In genomic region chr11:85697747-85698146, GRCh38 we compare ENCODE assay signal across 22 cellular contexts. TPM values are rescaled to one million over a fixed set of nuclear protein-coding genes. Genes with fewer than 3 reads are reported as not detected.
DNase-seq lines count a peak whose midpoint lies in the region; ATAC-seq and TF ChIP-seq lines count a peak whose summit lies in the region.
"Had no signal": no experiment of that assay in that cellular context is flagged by ENCODE, and none has a peak within 500 bp of the region (broad histone marks: within the 10 kb centered on the region; RNA-seq: fewer than 3 reads in every experiment).

No MANE protein-coding gene starts in this region.

- TF ChIP-seq POLR2A in transverse colon (IDR thresholded peaks at IDR 0.05), result no peak

- H3K4me2 ChIP-seq in PC-3 (ENCODE audit: low read length), result peak overlapping the region; percentile 20
- H3K4me2 ChIP-seq: BLaER1 had no signal

- no peaks in the 10 kb centered on the region for H4K20me1 ChIP-seq in PC-3 (ENCODE audit: low read length)
- H4K20me1 ChIP-seq: BLaER1 had no signal

- H3K27me3 Mint-ChIP-seq in activated CD4-positive, alpha-beta T cell treated with anti-CD3 and anti-CD28 coated beads, Interleukin-2, amount 10 ng/mL, durations not matched to agents 24 days and 14 days, result no peaks in the 10 kb centered on the region
- no peaks in the 10 kb centered on the region for H3K27me3 Mint-ChIP-seq in activated CD4-positive, alpha-beta T cell treated with anti-CD3 and anti-CD28 coated beads, Interleukin-2, amount 10 ng/mL, durations not matched to agents 7 days and 5 days
- H3K27me3 Mint-ChIP-seq: IgD-negative memory B cell had no signal

- H3K4me3 Mint-ChIP-seq in activated CD4-positive, alpha-beta T cell treated with anti-CD3 and anti-CD28 coated beads, Interleukin-2, amount 10 ng/mL, durations not matched to agents 24 days and 14 days, result no peak overlapping the region
- no peak overlapping the region for H3K4me3 Mint-ChIP-seq in activated CD4-positive, alpha-beta T cell treated with anti-CD3 and anti-CD28 coated beads, Interleukin-2, amount 10 ng/mL, durations not matched to agents 7 days and 5 days
- H3K4me3 Mint-ChIP-seq: CD8-positive, alpha-beta T cell; IgD-negative memory B cell had no signal

- peaks cover 32% of the 10 kb centered on the region for H3K4me1 Mint-ChIP-seq in activated CD4-positive, alpha-beta T cell treated with anti-CD3 and anti-CD28 coated beads, Interleukin-2, amount 10 ng/mL, durations not matched to agents 24 days and 14 days
- H3K4me1 Mint-ChIP-seq in activated CD4-positive, alpha-beta T cell treated with anti-CD3 and anti-CD28 coated beads, Interleukin-2, amount 10 ng/mL, durations not matched to agents 7 days and 5 days, result peaks cover 54% of the 10 kb centered on the region

- H3K79me2 ChIP-seq in PC-3 (ENCODE audit: low read length), result no peaks in the 10 kb centered on the region

- DNase-seq in activated CD4-positive, alpha-beta T cell treated with anti-CD3 and anti-CD28 coated beads, Interleukin-2, amount 10 ng/mL, durations not matched to agents 24 days and 14 days, result peak; percentile 34
- DNase-seq in activated CD4-positive, alpha-beta T cell treated with anti-CD3 and anti-CD28 coated beads, Interleukin-2, amount 10 ng/mL, durations not matched to agents 7 days and 5 days, result no peak
- DNase-seq in PC-3 (no peak), foreskin keratinocyte (no peak), transverse colon (no peak)
- DNase-seq: CD8-positive, alpha-beta T cell; DMS79 treated with DMSO at 0.1 percent for 48 hours; HCEC 1CT; Kasumi-1; MM.1S; NCI-H1417 treated with DMSO at 0.1 percent for 48 hours; NCI-H1930; NCI-H2171; NCI-H748 treated with DMSO at 0.1 percent for 48 hours had no signal

- TF ChIP-seq EP300 in transverse colon (IDR thresholded peaks at IDR 0.05; ENCODE audit: low read depth), result no peak

- H3K36me3 Mint-ChIP-seq in activated CD4-positive, alpha-beta T cell treated with anti-CD3 and anti-CD28 coated beads, Interleukin-2, amount 10 ng/mL, durations not matched to agents 24 days and 14 days (ENCODE audit: low read depth), result peaks cover 60% of the 10 kb centered on the region
- peaks cover 54% of the 10 kb centered on the region for H3K36me3 Mint-ChIP-seq in activated CD4-positive, alpha-beta T cell treated with anti-CD3 and anti-CD28 coated beads, Interleukin-2, amount 10 ng/mL, durations not matched to agents 7 days and 5 days (ENCODE audit: low read depth)
- H3K36me3 Mint-ChIP-seq: IgD-negative memory B cell had no signal

- H2AFZ ChIP-seq in PC-3 (ENCODE audit: low read length), result no peak overlapping the region

- H3K9me3 Mint-ChIP-seq in activated CD4-positive, alpha-beta T cell treated with anti-CD3 and anti-CD28 coated beads, Interleukin-2, amount 10 ng/mL, durations not matched to agents 24 days and 14 days, result peaks cover 4% of the 10 kb centered on the region
- H3K9me3 Mint-ChIP-seq in activated CD4-positive, alpha-beta T cell treated with anti-CD3 and anti-CD28 coated beads, Interleukin-2, amount 10 ng/mL, durations not matched to agents 7 days and 5 days, result peaks cover 13% of the 10 kb centered on the region
- H3K9me3 Mint-ChIP-seq: CD8-positive, alpha-beta T cell; IgD-negative memory B cell had no signal

- intact Hi-C loops in activated CD4-positive, alpha-beta T cell treated with anti-CD3 and anti-CD28 coated beads, Interleukin-2, amount 10 ng/mL, durations not matched to agents 24 days and 14 days (cut with micrococcal nuclease), result no loop called here
- intact Hi-C loops in PC-3 (cut with micrococcal nuclease) (no loop called here), transverse colon (cut with DNase I; ENCODE audit: low total_unique reads) (no loop called here)

- POLR2A ChIA-PET in activated CD4-positive, alpha-beta T cell treated with anti-CD3 and anti-CD28 coated beads, Interleukin-2, amount 10 ng/mL, durations not matched to agents 7 days and 5 days (lab: Charles Lee), result no interaction called here
- POLR2A ChIA-PET in PC-3 (lab: Charles Lee; ENCODE audit: unreplicated experiment), result interaction anchor here (0.6 kb wide), 1 partner anchor 122 kb away, joined by 5 read pairs; no protein-coding TSS in a partner anchor

- H3K9me3 ChIP-seq in PC-3 (ENCODE audit: low read length) (no peaks in the 10 kb centered on the region), transverse colon (no peaks in the 10 kb centered on the region)
- H3K9me3 ChIP-seq: BLaER1 had no signal

- H3F3A ChIP-seq in PC-3 (ENCODE audit: low read length, unreplicated experiment), result no peaks in the 10 kb centered on the region

- no peak for TF ChIP-seq CTCF in PC-3 (conservative IDR thresholded peaks at IDR 0.05; ENCODE audit: low read depth, low read length)
- no peak for TF ChIP-seq CTCF in foreskin keratinocyte (conservative IDR thresholded peaks at IDR 0.05)
- no peak for TF ChIP-seq CTCF in transverse colon (IDR thresholded peaks at IDR 0.05)

- no peak overlapping the region for H3K4me3 ChIP-seq in PC-3 (ENCODE audit: low read length)
- no peak overlapping the region for H3K4me3 ChIP-seq in transverse colon
- H3K4me3 ChIP-seq: BLaER1 had no signal

- H3K27ac Mint-ChIP-seq in activated CD4-positive, alpha-beta T cell treated with anti-CD3 and anti-CD28 coated beads, Interleukin-2, amount 10 ng/mL, durations not matched to agents 24 days and 14 days, result no peak overlapping the region
- H3K27ac Mint-ChIP-seq in activated CD4-positive, alpha-beta T cell treated with anti-CD3 and anti-CD28 coated beads, Interleukin-2, amount 10 ng/mL, durations not matched to agents 7 days and 5 days, result no peak overlapping the region
- H3K27ac Mint-ChIP-seq: CD8-positive, alpha-beta T cell; IgD-negative memory B cell had no signal

- CTCF ChIA-PET in activated CD4-positive, alpha-beta T cell treated with anti-CD3 and anti-CD28 coated beads, Interleukin-2, amount 10 ng/mL, durations not matched to agents 7 days and 5 days (lab: Charles Lee), result interaction anchor here (0.6 to 3.9 kb wide), 2 partner anchors 62 to 157 kb away, joined by 3 to 14 read pairs; partner anchors contain the start of gene CCDC83
- CTCF ChIA-PET in PC-3 (lab: Charles Lee), result no interaction called here

- no peaks in the 10 kb centered on the region for H3K9me2 ChIP-seq in PC-3 (replicated peaks; ENCODE audit: low read length)

- peak; percentile 43 for ATAC-seq in GM18909 (IDR thresholded peaks at IDR 0.05; ENCODE audit: poor library complexity, unreplicated experiment)
- peak; percentile 6; the same call in 1 of the 2 replicates for ATAC-seq in PC-3
- ATAC-seq in foreskin keratinocyte, result peak; percentile 41
- ATAC-seq in GM21367 (IDR thresholded peaks at IDR 0.05; ENCODE audit: unreplicated experiment), result no peak
- ATAC-seq in HG03378 (IDR thresholded peaks at IDR 0.05; ENCODE audit: unreplicated experiment), result no peak
- ATAC-seq: CD8-positive, alpha-beta T cell; Panc1 had no signal

- in situ Hi-C loops in transverse colon (cut with MboI; ENCODE audit: low pct_ligation_motif_present in 1 of 4, low pct_unique_long_range_greater_than_20kb in 1 of 4, low sequenced_read_pairs in 3 of 4), result no loop called here

- H3K27me3 ChIP-seq in PC-3 (ENCODE audit: low read length), result no peaks in the 10 kb centered on the region
- H3K27me3 ChIP-seq in foreskin keratinocyte, result no peaks in the 10 kb centered on the region
- no peaks in the 10 kb centered on the region for H3K27me3 ChIP-seq in transverse colon
- H3K27me3 ChIP-seq: BLaER1 had no signal

- H3K4me1 ChIP-seq in PC-3 (ENCODE audit: insufficient read depth, low read length) (peaks cover 34% of the 10 kb centered on the region), foreskin keratinocyte (no peaks in the 10 kb centered on the region), transverse colon (peaks cover 0 to 5% (median 0%) of the 10 kb centered on the region in 4 donors)
- H3K4me1 ChIP-seq: BLaER1 had no signal

- WGBS in transverse colon (ENCODE audit: low coverage in 1 of 2), 2 donors, result 95 to 98% methylated on average over 2 of the region's 2 CpGs

- H3K36me3 ChIP-seq in PC-3 (ENCODE audit: low read depth, low read length), result peaks cover 15% of the 10 kb centered on the region
- H3K36me3 ChIP-seq in transverse colon, result no peaks in the 10 kb centered on the region
- H3K36me3 ChIP-seq: BLaER1 had no signal

- no peak overlapping the region; the same call in 1 of the 2 replicates for H3K9ac ChIP-seq in PC-3 (ENCODE audit: low read length)
- H3K9ac ChIP-seq: BLaER1 had no signal

- no TSS peak for BruUV-seq in PC-3 (replicated peaks; lab: Mats Ljungman, UMichigan)

- H3K27ac ChIP-seq in PC-3 (ENCODE audit: low read length) (peak overlapping the region; percentile 47), foreskin keratinocyte (no peak overlapping the region), transverse colon (no peak overlapping the region)
- H3K27ac ChIP-seq: BLaER1, HL-60 had no signal

RNA-seq across cellular contexts. Expression of gene CCDC89, which starts 11.8 kb away (rescaled TPM):
- total RNA-seq in activated CD4-positive, alpha-beta T cell treated with anti-CD3 and anti-CD28 coated beads, Interleukin-2, amount 10 ng/mL, durations not matched to agents 24 days and 14 days, result 0.14 TPM in 1 of 2 replicates, not detected in the other
- total RNA-seq in activated CD4-positive, alpha-beta T cell treated with anti-CD3 and anti-CD28 coated beads, Interleukin-2, amount 10 ng/mL, durations not matched to agents 7 days and 5 days, result under 1 TPM; 0.52 to 0.60 TPM
- total RNA-seq in PC-3 (2014; rRNA removed) (0.55 TPM in 1 of 2 replicates, not detected in the other), foreskin keratinocyte (0.14 and 0.51 TPM in 2 replicates), transverse colon (1 to 10 TPM in 3 of 4 donors, under 1 TPM in 1; 1.00 to 9.6 (median 7.2) TPM)
- polyA plus RNA-seq in foreskin keratinocyte, result 0.18 and 0.22 TPM in 2 replicates
- total RNA-seq: CD8-positive, alpha-beta T cell; NCI-H460 had no signal
- polyA plus RNA-seq: IgD-negative memory B cell had no signal

RNA-seq across cellular contexts. Expression of gene CREBZF, which starts 32.8 kb away (rescaled TPM):
- 50.9 and 54.5 TPM in 2 replicates for total RNA-seq in activated CD4-positive, alpha-beta T cell treated with anti-CD3 and anti-CD28 coated beads, Interleukin-2, amount 10 ng/mL, durations not matched to agents 24 days and 14 days
- total RNA-seq in activated CD4-positive, alpha-beta T cell treated with anti-CD3 and anti-CD28 coated beads, Interleukin-2, amount 10 ng/mL, durations not matched to agents 7 days and 5 days, result 10 to 100 TPM; 55.5 to 57.2 TPM
- total RNA-seq in PC-3 (2014; rRNA removed) (75.0 and 114 TPM in 2 replicates), foreskin keratinocyte (25.3 and 26.6 TPM in 2 replicates), transverse colon (100 to 1,000 TPM in 1 of 4 donors, 10 to 100 TPM in 3; 55.3 to 147 (median 85.5) TPM)
- polyA plus RNA-seq in foreskin keratinocyte, result 7.1 and 8.5 TPM in 2 replicates

RNA-seq across cellular contexts. Expression of gene TMEM126A, which starts 50.0 kb away (rescaled TPM):
- 52.1 and 52.5 TPM in 2 replicates for total RNA-seq in activated CD4-positive, alpha-beta T cell treated with anti-CD3 and anti-CD28 coated beads, Interleukin-2, amount 10 ng/mL, durations not matched to agents 24 days and 14 days
- total RNA-seq in activated CD4-positive, alpha-beta T cell treated with anti-CD3 and anti-CD28 coated beads, Interleukin-2, amount 10 ng/mL, durations not matched to agents 7 days and 5 days, result 10 to 100 TPM; 29.3 to 30.7 TPM
- total RNA-seq in PC-3 (2014; rRNA removed) (34.0 and 37.8 TPM in 2 replicates), foreskin keratinocyte (46.1 and 50.1 TPM in 2 replicates), transverse colon (10 to 100 TPM in 2 of 4 donors, 1 to 10 TPM in 1, not detected in 1; 4.0 to 17.5 (median 11.3) TPM)
- 68.2 and 69.5 TPM in 2 replicates for polyA plus RNA-seq in foreskin keratinocyte

Comparison
In these comparisons a context has a peak if more than half of its experiments do, and no peak if none do; other contexts are left out.
1. ATAC-seq: peak in GM18909 (single experiment), PC-3 (single experiment) and foreskin keratinocyte (single experiment); none in GM21367 (single experiment) and HG03378 (single experiment).